1 cellular context compared by ENCODE assay signal in the genomic region with DNA sequence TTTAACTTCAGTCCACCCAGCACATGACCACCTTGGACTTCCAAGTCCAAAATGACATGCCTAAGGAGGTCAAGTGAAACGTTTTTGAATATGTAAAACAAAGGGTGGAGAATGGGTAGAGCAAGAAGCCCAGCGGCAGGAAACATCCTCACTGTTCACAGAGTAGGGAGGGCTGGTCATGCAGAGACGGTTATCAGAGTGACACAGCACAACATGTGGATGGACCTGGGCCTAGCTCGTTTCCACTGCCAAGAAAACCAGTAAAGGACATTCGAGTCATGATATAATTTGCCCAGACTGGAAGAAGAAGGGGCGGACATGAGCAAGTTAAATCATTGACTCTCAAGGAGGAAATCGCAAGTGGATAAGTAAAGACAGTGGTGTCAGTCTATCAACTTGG.
A peak's percentile ranks its signal among the peaks of the same experiment; 100 is the strongest.
TF ChIP-seq lines count a peak whose summit lies in the region.

No MANE protein-coding gene starts in this region.

TF ChIP-seq in K562, 482 proteins besides CTCF, POLR2A, EP300 and RAD21 (continued from another document and continues in another):
- TF ChIP-seq ZNF311 (CRISPR knock-in tag; IDR thresholded peaks at IDR 0.05) (no peak), KLF16 (IDR thresholded peaks at IDR 0.05) (no peak), MTF1 (CRISPR knock-in tag; IDR thresholded peaks at IDR 0.05; ENCODE audit: borderline replicate concordance) (no peak), ZNF551 (CRISPR knock-in tag; IDR thresholded peaks at IDR 0.05) (no peak), CEBPG (CRISPR knock-in tag; IDR thresholded peaks at IDR 0.05) (no peak), CEBPG (tag; conservative IDR thresholded peaks at IDR 0.05 in 1 of 2, IDR thresholded peaks at IDR 0.05 in 1 of 2) (no peak), RBM25 (IDR thresholded peaks at IDR 0.05; ENCODE audit: low read depth, low read length, severe bottlenecking) (no peak), RFX7 (CRISPR knock-in tag; IDR thresholded peaks at IDR 0.05) (no peak), STAG1 (CRISPR knock-in tag; IDR thresholded peaks at IDR 0.05; ENCODE audit: borderline replicate concordance) (no peak), CBX3 (IDR thresholded peaks at IDR 0.05; ENCODE audit: borderline replicate concordance in 1 of 2, low read length in 2 of 2) (peak in 1 of 2 experiments; percentile 58; a peak in 1 of 3 replicates), HNRNPK (IDR thresholded peaks at IDR 0.05; ENCODE audit: low read depth, low read length, poor library complexity, severe bottlenecking) (no peak), NFE2L1 (tag; IDR thresholded peaks at IDR 0.05; ENCODE audit: borderline replicate concordance, low read depth) (peak; percentile 34; the same call in 1 of the 2 replicates), HMGN3 (IDR thresholded peaks at IDR 0.05; ENCODE audit: borderline replicate concordance, extremely low read depth, insufficient read length, low read depth, low read length) (no peak), THRB (CRISPR knock-in tag; conservative IDR thresholded peaks at IDR 0.05) (no peak), CHD1 (IDR thresholded peaks at IDR 0.05; ENCODE audit: low read length) (no peak), MEIS2 (IDR thresholded peaks at IDR 0.05; ENCODE audit: partially characterized antibody) (no peak), FOSL1 (tag; conservative IDR thresholded peaks at IDR 0.05) (no peak), ZKSCAN1 (IDR thresholded peaks at IDR 0.05; ENCODE audit: low read depth, low read length) (no peak), POLR2B (IDR thresholded peaks at IDR 0.05; ENCODE audit: low read depth, partially characterized antibody) (no peak), IRF9 (tag; IDR thresholded peaks at IDR 0.05) (no peak), ZBED1 (IDR thresholded peaks at IDR 0.05) (no peak), MBD2 (IDR thresholded peaks at IDR 0.05; ENCODE audit: borderline replicate concordance, low read depth) (no peak), ZSCAN29 (IDR thresholded peaks at IDR 0.05) (no peak), EHMT2 (IDR thresholded peaks at IDR 0.05) (peak; percentile 67; the same call in 1 of the 2 replicates), MYC (IDR thresholded peaks at IDR 0.05; ENCODE audit: low read depth, low read length) (0 out of 2 replicates have a peak, but pooled peaks have one; percentile 34), MYC (CRISPR knock-in tag; IDR thresholded peaks at IDR 0.05; ENCODE audit: borderline replicate concordance, low read depth) (no peak), SMC3 (conservative IDR thresholded peaks at IDR 0.05; ENCODE audit: insufficient read depth, low read depth, low read length) (no peak), SREBF2 (CRISPR knock-in tag; IDR thresholded peaks at IDR 0.05) (no peak), RCOR1 (IDR thresholded peaks at IDR 0.05; ENCODE audit: borderline replicate concordance in 1 of 2, low read depth in 2 of 2, low read length in 2 of 2) (peak in 1 of 2 experiments; percentile 46; a peak in 2 of 4 replicates), ZNF699 (CRISPR knock-in tag; IDR thresholded peaks at IDR 0.05; ENCODE audit: insufficient replicate concordance) (no peak), PBX2 (CRISPR knock-in tag; IDR thresholded peaks at IDR 0.05; ENCODE audit: low read depth) (no peak), PBX2 (tag; conservative IDR thresholded peaks at IDR 0.05; ENCODE audit: low read depth) (0 out of 2 replicates have a peak, but pooled peaks have one; percentile 21), DPF2 (IDR thresholded peaks at IDR 0.05) (peak; percentile 53; the same call in 1 of the 2 replicates), ZNF316 (IDR thresholded peaks at IDR 0.05) (peak; percentile 77)
- TF ChIP-seq, protein P1, sequence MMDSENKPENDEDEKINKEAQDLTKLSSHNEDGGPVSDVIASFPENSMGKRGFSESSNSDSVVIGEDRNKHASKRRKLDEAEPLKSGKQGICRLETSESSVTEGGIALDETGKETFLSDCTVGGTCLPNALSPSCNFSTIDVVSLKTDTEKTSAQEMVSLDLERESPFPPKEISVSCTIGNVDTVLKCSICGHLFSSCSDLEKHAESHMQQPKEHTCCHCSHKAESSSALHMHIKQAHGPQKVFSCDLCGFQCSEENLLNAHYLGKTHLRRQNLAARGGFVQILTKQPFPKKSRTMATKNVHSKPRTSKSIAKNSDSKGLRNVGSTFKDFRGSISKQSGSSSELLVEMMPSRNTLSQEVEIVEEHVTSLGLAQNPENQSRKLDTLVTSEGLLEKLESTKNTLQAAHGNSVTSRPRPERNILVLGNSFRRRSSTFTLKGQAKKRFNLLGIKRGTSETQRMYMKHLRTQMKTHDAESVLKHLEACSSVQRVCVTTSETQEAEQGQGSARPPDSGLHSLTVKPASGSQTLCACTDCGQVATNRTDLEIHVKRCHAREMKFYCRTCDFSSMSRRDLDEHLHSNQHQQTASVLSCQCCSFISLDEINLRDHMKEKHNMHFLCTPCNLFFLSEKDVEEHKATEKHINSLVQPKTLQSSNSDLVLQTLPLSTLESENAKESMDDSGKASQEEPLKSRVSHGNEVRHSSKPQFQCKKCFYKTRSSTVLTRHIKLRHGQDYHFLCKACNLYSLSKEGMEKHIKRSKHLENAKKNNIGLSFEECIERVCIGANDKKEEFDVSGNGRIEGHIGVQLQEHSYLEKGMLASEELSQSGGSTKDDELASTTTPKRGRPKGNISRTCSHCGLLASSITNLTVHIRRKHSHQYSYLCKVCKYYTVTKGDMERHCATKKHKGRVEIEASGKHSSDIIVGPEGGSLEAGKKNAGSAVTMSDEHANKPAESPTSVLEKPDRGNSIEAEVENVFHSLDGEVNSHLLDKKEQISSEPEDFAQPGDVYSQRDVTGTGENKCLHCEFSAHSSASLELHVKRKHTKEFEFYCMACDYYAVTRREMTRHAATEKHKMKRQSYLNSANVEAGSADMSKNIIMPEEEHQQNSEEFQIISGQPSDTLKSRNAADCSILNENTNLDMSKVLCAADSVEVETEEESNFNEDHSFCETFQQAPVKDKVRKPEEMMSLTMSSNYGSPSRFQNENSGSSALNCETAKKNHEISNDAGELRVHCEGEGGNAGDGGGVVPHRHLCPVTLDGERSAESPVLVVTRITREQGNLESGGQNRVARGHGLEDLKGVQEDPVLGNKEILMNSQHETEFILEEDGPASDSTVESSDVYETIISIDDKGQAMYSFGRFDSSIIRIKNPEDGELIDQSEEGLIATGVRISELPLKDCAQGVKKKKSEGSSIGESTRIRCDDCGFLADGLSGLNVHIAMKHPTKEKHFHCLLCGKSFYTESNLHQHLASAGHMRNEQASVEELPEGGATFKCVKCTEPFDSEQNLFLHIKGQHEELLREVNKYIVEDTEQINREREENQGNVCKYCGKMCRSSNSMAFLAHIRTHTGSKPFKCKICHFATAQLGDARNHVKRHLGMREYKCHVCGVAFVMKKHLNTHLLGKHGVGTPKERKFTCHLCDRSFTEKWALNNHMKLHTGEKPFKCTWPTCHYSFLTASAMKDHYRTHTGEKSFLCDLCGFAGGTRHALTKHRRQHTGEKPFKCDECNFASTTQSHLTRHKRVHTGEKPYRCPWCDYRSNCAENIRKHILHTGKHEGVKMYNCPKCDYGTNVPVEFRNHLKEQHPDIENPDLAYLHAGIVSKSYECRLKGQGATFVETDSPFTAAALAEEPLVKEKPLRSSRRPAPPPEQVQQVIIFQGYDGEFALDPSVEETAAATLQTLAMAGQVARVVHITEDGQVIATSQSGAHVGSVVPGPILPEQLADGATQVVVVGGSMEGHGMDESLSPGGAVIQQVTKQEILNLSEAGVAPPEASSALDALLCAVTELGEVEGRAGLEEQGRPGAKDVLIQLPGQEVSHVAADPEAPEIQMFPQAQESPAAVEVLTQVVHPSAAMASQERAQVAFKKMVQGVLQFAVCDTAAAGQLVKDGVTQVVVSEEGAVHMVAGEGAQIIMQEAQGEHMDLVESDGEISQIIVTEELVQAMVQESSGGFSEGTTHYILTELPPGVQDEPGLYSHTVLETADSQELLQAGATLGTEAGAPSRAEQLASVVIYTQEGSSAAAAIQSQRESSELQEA (IDR thresholded peaks at IDR 0.05; ENCODE audit: low read depth): no peak
- TF ChIP-seq, protein P2, sequence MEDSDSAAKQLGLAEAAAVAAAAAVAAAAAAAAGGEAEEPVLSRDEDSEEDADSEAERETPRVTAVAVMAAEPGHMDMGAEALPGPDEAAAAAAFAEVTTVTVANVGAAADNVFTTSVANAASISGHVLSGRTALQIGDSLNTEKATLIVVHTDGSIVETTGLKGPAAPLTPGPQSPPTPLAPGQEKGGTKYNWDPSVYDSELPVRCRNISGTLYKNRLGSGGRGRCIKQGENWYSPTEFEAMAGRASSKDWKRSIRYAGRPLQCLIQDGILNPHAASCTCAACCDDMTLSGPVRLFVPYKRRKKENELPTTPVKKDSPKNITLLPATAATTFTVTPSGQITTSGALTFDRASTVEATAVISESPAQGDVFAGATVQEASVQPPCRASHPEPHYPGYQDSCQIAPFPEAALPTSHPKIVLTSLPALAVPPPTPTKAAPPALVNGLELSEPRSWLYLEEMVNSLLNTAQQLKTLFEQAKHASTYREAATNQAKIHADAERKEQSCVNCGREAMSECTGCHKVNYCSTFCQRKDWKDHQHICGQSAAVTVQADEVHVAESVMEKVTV (CRISPR knock-in tag; IDR thresholded peaks at IDR 0.05): no peak
- TF ChIP-seq, protein P3, sequence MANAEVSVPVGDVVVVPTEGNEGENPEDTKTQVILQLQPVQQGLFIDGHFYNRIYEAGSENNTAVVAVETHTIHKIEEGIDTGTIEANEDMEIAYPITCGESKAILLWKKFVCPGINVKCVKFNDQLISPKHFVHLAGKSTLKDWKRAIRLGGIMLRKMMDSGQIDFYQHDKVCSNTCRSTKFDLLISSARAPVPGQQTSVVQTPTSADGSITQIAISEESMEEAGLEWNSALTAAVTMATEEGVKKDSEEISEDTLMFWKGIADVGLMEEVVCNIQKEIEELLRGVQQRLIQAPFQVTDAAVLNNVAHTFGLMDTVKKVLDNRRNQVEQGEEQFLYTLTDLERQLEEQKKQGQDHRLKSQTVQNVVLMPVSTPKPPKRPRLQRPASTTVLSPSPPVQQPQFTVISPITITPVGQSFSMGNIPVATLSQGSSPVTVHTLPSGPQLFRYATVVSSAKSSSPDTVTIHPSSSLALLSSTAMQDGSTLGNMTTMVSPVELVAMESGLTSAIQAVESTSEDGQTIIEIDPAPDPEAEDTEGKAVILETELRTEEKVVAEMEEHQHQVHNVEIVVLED (CRISPR knock-in tag; IDR thresholded peaks at IDR 0.05): no peak
- TF ChIP-seq, protein P4, sequence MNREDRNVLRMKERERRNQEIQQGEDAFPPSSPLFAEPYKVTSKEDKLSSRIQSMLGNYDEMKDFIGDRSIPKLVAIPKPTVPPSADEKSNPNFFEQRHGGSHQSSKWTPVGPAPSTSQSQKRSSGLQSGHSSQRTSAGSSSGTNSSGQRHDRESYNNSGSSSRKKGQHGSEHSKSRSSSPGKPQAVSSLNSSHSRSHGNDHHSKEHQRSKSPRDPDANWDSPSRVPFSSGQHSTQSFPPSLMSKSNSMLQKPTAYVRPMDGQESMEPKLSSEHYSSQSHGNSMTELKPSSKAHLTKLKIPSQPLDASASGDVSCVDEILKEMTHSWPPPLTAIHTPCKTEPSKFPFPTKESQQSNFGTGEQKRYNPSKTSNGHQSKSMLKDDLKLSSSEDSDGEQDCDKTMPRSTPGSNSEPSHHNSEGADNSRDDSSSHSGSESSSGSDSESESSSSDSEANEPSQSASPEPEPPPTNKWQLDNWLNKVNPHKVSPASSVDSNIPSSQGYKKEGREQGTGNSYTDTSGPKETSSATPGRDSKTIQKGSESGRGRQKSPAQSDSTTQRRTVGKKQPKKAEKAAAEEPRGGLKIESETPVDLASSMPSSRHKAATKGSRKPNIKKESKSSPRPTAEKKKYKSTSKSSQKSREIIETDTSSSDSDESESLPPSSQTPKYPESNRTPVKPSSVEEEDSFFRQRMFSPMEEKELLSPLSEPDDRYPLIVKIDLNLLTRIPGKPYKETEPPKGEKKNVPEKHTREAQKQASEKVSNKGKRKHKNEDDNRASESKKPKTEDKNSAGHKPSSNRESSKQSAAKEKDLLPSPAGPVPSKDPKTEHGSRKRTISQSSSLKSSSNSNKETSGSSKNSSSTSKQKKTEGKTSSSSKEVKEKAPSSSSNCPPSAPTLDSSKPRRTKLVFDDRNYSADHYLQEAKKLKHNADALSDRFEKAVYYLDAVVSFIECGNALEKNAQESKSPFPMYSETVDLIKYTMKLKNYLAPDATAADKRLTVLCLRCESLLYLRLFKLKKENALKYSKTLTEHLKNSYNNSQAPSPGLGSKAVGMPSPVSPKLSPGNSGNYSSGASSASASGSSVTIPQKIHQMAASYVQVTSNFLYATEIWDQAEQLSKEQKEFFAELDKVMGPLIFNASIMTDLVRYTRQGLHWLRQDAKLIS (CRISPR knock-in tag; IDR thresholded peaks at IDR 0.05): no peak
